1 cellular context compared by ENCODE assay signal in genomic region chr6:30759575-30760239, GRCh38.
TF ChIP-seq lines count a peak whose summit lies in the region.

No MANE protein-coding gene starts in this region.

TF ChIP-seq in WTC11, 78 proteins besides CTCF, POLR2A, EP300 and RAD21:
- TF ChIP-seq MAX (CRISPR knock-in tag; IDR thresholded peaks at IDR 0.05): no peak
- no peak for TF ChIP-seq FOXP1 (CRISPR knock-in tag; IDR thresholded peaks at IDR 0.05; ENCODE audit: borderline replicate concordance)
- no peak for TF ChIP-seq TEAD4 (CRISPR knock-in tag; IDR thresholded peaks at IDR 0.05)
- TF ChIP-seq PREB (CRISPR knock-in tag; IDR thresholded peaks at IDR 0.05; ENCODE audit: borderline replicate concordance): 0 out of 2 replicates have a peak, but pooled peaks have one; percentile 50
